Comparison of ENCODE assay signal across 14 cellular contexts in the genomic region with DNA sequence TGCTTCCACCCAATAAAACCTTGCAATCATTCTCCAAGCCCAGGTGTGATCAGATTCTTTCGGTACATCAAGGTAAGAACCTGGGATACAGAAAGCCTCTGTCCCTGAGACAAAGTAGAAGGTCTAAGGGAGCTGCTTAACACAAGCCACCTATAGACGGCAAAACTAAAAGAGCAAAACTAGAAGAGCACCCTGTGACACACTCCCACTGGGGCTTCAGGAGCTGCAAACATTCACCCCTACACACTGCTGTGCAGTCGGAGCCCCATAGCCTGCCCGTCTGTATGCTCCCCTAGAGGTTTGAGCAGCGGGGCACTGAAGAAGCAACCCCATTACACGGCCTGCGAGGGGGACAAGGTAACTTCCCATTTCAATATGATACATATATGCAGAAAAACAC.
DNase-seq lines count a peak whose midpoint lies in the region; ATAC-seq, FAIRE-seq and TF ChIP-seq lines count a peak whose summit lies in the region.
"Had no signal": no experiment of that assay in that cellular context is flagged by ENCODE, and none has a peak within 500 bp of the region (broad histone marks: within the 10 kb centered on the region; RNA-seq: fewer than 3 reads in every experiment).

No MANE protein-coding gene starts in this region.

- TF ChIP-seq CTCF in Calu3 (IDR thresholded peaks at IDR 0.05; ENCODE audit: unreplicated experiment): no peak

- CTCF ChIA-PET in Calu3 (lab: Charles Lee): no interaction called here

- no peaks in the 10 kb centered on the region for H3K27me3 Mint-ChIP-seq in Calu3 (ENCODE audit: unreplicated experiment)
- H3K27me3 Mint-ChIP-seq in stimulated activated memory B cell treated with anti-CD40 and anti-IgM and Interleukin-4, amounts not matched to agents 10 μg/mL and 1 μg/mL and 100 μg/mL, for 72 hours: no peaks in the 10 kb centered on the region

- H3K27ac Mint-ChIP-seq in Calu3 (ENCODE audit: unreplicated experiment): no peak overlapping the region
- no peak overlapping the region for H3K27ac Mint-ChIP-seq in stimulated activated memory B cell treated with anti-CD40 and anti-IgM and Interleukin-4, amounts not matched to agents 10 μg/mL and 1 μg/mL and 100 μg/mL, for 72 hours
- H3K27ac Mint-ChIP-seq: CD14-positive monocyte; CD8-positive, alpha-beta T cell had no signal

- peak; percentile 74 for FAIRE-seq in H54 (lab: Jason Lieb, UNC)
- FAIRE-seq: H1 had no signal

- intact Hi-C loops in Calu3 (cut with micrococcal nuclease; ENCODE audit: unreplicated experiment): no loop called here

- peaks cover 13% of the 10 kb centered on the region for H3K9me3 Mint-ChIP-seq in Calu3 (ENCODE audit: low read depth, unreplicated experiment)
- H3K9me3 Mint-ChIP-seq in stimulated activated memory B cell treated with anti-CD40 and anti-IgM and Interleukin-4, amounts not matched to agents 10 μg/mL and 1 μg/mL and 100 μg/mL, for 72 hours: peaks cover 3% of the 10 kb centered on the region

- DNase-seq in Calu3: no peak
- no peak for DNase-seq in H54 (ENCODE audit: insufficient read length, low spot score)
- peak; percentile 47 for DNase-seq in RPMI7951 (ENCODE audit: low read depth)
- DNase-seq in anterior cingulate cortex (lab: John Stamatoyannopoulos, UW): no peak
- DNase-seq: Caco-2; CD8-positive, alpha-beta T cell; DMS53; GF-D8; HCEC 1CT; KBM-7 had no signal

- no peaks in the 10 kb centered on the region for H3K4me1 Mint-ChIP-seq in Calu3 (ENCODE audit: low read depth, unreplicated experiment)
- no peaks in the 10 kb centered on the region for H3K4me1 Mint-ChIP-seq in stimulated activated memory B cell treated with anti-CD40 and anti-IgM and Interleukin-4, amounts not matched to agents 10 μg/mL and 1 μg/mL and 100 μg/mL, for 72 hours
- H3K4me1 Mint-ChIP-seq: CD14-positive monocyte had no signal

- TF ChIP-seq POLR2A in H54 (IDR thresholded peaks at IDR 0.05; ENCODE audit: low read depth, low read length): no peak

- H3K36me3 Mint-ChIP-seq in Calu3 (ENCODE audit: insufficient read depth, unreplicated experiment): peaks cover 5% of the 10 kb centered on the region
- no peaks in the 10 kb centered on the region for H3K36me3 Mint-ChIP-seq in stimulated activated memory B cell treated with anti-CD40 and anti-IgM and Interleukin-4, amounts not matched to agents 10 μg/mL and 1 μg/mL and 100 μg/mL, for 72 hours
- H3K36me3 Mint-ChIP-seq: CD14-positive monocyte; CD8-positive, alpha-beta T cell had no signal

- H3K4me3 Mint-ChIP-seq in Calu3 (ENCODE audit: low read depth, unreplicated experiment): peak overlapping the region; percentile 56
- no peak overlapping the region for H3K4me3 Mint-ChIP-seq in stimulated activated memory B cell treated with anti-CD40 and anti-IgM and Interleukin-4, amounts not matched to agents 10 μg/mL and 1 μg/mL and 100 μg/mL, for 72 hours
- H3K4me3 Mint-ChIP-seq: CD14-positive monocyte; CD8-positive, alpha-beta T cell had no signal

- peak; percentile 24 for ATAC-seq in stimulated activated memory B cell treated with anti-CD40 and anti-IgM and Interleukin-4, amounts not matched to agents 10 μg/mL and 1 μg/mL and 100 μg/mL, for 72 hours
- no peak for ATAC-seq in GM18907 (IDR thresholded peaks at IDR 0.05; ENCODE audit: unreplicated experiment)
- ATAC-seq: CD8-positive, alpha-beta T cell had no signal

- no TSS peak for BruUV-seq in Calu3 (replicated peaks; lab: Mats Ljungman, UMichigan)
